8 cellular contexts compared by ENCODE assay signal in the genomic region with DNA sequence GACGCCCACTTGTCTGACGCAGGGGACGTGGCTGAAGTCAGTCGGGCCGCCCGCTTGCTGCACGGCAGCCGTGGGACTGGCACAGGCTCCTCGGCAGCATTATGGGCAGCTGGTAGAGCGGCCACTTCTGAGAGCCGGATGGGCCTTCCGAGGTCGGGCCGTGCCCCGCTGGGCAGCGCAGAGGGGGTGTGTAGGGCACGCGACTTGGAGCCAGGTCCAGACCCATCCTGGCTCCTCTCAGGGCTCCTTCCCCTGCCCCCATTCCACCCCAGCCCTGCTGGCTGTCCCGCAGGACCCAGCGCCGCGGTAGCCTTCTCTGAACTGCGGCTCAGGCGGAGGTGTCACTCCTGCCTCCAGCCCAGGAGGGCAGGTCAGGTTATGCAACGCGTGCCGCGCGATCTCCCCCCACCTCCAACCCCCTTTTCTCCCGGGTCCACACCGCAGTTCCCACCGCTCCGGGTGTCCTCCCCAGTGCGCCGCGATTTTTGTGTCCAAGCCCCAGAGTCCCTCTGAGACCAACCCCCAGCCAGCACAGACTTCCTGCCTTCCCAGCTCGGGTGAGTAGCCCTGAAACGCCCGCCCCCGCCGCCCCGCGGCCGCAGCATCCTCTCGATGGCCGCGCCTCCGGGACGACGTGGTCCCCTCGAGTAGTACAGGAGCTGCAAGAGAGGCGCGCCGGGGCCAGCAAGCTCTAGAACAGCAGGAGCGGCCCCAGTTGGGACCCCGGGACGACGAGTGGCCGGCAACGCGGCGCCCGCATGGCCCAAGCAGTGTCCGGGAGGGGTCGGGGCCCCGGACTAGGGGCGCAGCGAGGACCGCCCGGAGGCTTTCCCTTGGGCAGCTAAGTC. TPM values are rescaled to one million over a fixed set of nuclear protein-coding genes. Genes with fewer than 3 reads are reported as not detected.
DNase-seq lines count a peak whose midpoint lies in the region; ATAC-seq and TF ChIP-seq lines count a peak whose summit lies in the region.

No MANE protein-coding gene starts in this region.

- no peak for TF ChIP-seq CTCF in fibroblast of villous mesenchyme (IDR thresholded peaks at IDR 0.05; ENCODE audit: insufficient read depth, low read depth, low read length)
- TF ChIP-seq CTCF in neural progenitor cell (IDR thresholded peaks at IDR 0.05): peak; percentile 21
- TF ChIP-seq CTCF in type B pancreatic cell (conservative IDR thresholded peaks at IDR 0.05): peak; percentile 56

- no peaks in the 10 kb centered on the region for H3K79me2 ChIP-seq in neural progenitor cell (ENCODE audit: low read depth)

- H3K9me3 ChIP-seq in neural progenitor cell (ENCODE audit: low read depth): no peaks in the 10 kb centered on the region

- H3F3A ChIP-seq in neural progenitor cell (ENCODE audit: low read depth): peaks cover 5% of the 10 kb centered on the region

- no peak overlapping the region for H3K9ac ChIP-seq in neural progenitor cell

- ATAC-seq in HG02840 (IDR thresholded peaks at IDR 0.05; ENCODE audit: low FRiP score, unreplicated experiment): peak; percentile 65

- H3K4me1 Mint-ChIP-seq in activated T-helper 1 cell treated with anti-CD3 and anti-CD28 coated beads, Interleukin-12 subunit alpha, Interleukin-12 subunit beta, Interleukin-2, Interleukin-4 antibody, amounts not matched to agents 30 ng/mL and 10 ng/mL and 1 ng/mL, durations not matched to agents 14 hours and 24 hours and 36 hours (ENCODE audit: low read depth): peaks cover 16% of the 10 kb centered on the region
- peaks cover 18% of the 10 kb centered on the region for H3K4me1 Mint-ChIP-seq in neural progenitor cell
- H3K4me1 Mint-ChIP-seq in type B pancreatic cell (ENCODE audit: unreplicated experiment): peaks cover 15% of the 10 kb centered on the region

- H3K36me3 ChIP-seq in neural progenitor cell: no peaks in the 10 kb centered on the region

- H3K4me3 ChIP-seq in fibroblast of villous mesenchyme (ENCODE audit: low read depth, low read length): peak overlapping the region; percentile 67
- H3K4me3 ChIP-seq in neural progenitor cell: peak overlapping the region; percentile 54

- H4K20me1 ChIP-seq in neural progenitor cell (ENCODE audit: low read depth): no peaks in the 10 kb centered on the region

- peak overlapping the region; percentile 57 for H3K4me3 Mint-ChIP-seq in activated T-helper 1 cell treated with anti-CD3 and anti-CD28 coated beads, Interleukin-12 subunit alpha, Interleukin-12 subunit beta, Interleukin-2, Interleukin-4 antibody, amounts not matched to agents 30 ng/mL and 10 ng/mL and 1 ng/mL, durations not matched to agents 14 hours and 24 hours and 36 hours
- peak overlapping the region; percentile 87 for H3K4me3 Mint-ChIP-seq in neural progenitor cell
- peak overlapping the region; percentile 92 for H3K4me3 Mint-ChIP-seq in type B pancreatic cell

- no peak overlapping the region for H3K27ac Mint-ChIP-seq in activated T-helper 1 cell treated with anti-CD3 and anti-CD28 coated beads, Interleukin-12 subunit alpha, Interleukin-12 subunit beta, Interleukin-2, Interleukin-4 antibody, amounts not matched to agents 30 ng/mL and 10 ng/mL and 1 ng/mL, durations not matched to agents 14 hours and 24 hours and 36 hours
- H3K27ac Mint-ChIP-seq in neural progenitor cell: no peak overlapping the region
- no peak overlapping the region for H3K27ac Mint-ChIP-seq in type B pancreatic cell

- H3K27ac ChIP-seq in neural progenitor cell: no peak overlapping the region

- peaks cover 6% of the 10 kb centered on the region for H3K4me1 ChIP-seq in neural progenitor cell

- H2AFZ ChIP-seq in neural progenitor cell (replicated peaks): peak overlapping the region; percentile 97

- H3K36me3 Mint-ChIP-seq in activated T-helper 1 cell treated with anti-CD3 and anti-CD28 coated beads, Interleukin-12 subunit alpha, Interleukin-12 subunit beta, Interleukin-2, Interleukin-4 antibody, amounts not matched to agents 30 ng/mL and 10 ng/mL and 1 ng/mL, durations not matched to agents 14 hours and 24 hours and 36 hours (ENCODE audit: low read depth): no peaks in the 10 kb centered on the region
- H3K36me3 Mint-ChIP-seq in neural progenitor cell (peaks cover 2% of the 10 kb centered on the region), type B pancreatic cell (peaks cover 4% of the 10 kb centered on the region)

- H3K9me3 Mint-ChIP-seq in activated T-helper 1 cell treated with anti-CD3 and anti-CD28 coated beads, Interleukin-12 subunit alpha, Interleukin-12 subunit beta, Interleukin-2, Interleukin-4 antibody, amounts not matched to agents 30 ng/mL and 10 ng/mL and 1 ng/mL, durations not matched to agents 14 hours and 24 hours and 36 hours: no peaks in the 10 kb centered on the region
- H3K9me3 Mint-ChIP-seq in neural progenitor cell: peaks cover 2% of the 10 kb centered on the region
- no peaks in the 10 kb centered on the region for H3K9me3 Mint-ChIP-seq in type B pancreatic cell

- H3K27me3 ChIP-seq in neural progenitor cell: peaks cover 40% of the 10 kb centered on the region

- H3K27me3 Mint-ChIP-seq in activated T-helper 1 cell treated with anti-CD3 and anti-CD28 coated beads, Interleukin-12 subunit alpha, Interleukin-12 subunit beta, Interleukin-2, Interleukin-4 antibody, amounts not matched to agents 30 ng/mL and 10 ng/mL and 1 ng/mL, durations not matched to agents 14 hours and 24 hours and 36 hours (ENCODE audit: insufficient read depth): peaks cover 49% of the 10 kb centered on the region
- H3K27me3 Mint-ChIP-seq in neural progenitor cell (ENCODE audit: insufficient read depth, low read depth) (peaks cover 5% of the 10 kb centered on the region), type B pancreatic cell (peaks cover 44% of the 10 kb centered on the region)

- intact Hi-C loops in activated T-helper 1 cell treated with anti-CD3 and anti-CD28 coated beads, Interleukin-12 subunit alpha, Interleukin-12 subunit beta, Interleukin-2, Interleukin-4 antibody, amounts not matched to agents 30 ng/mL and 10 ng/mL and 1 ng/mL, durations not matched to agents 14 hours and 24 hours and 36 hours (cut with micrococcal nuclease): loop anchor here (1.0 kb wide), 1 partner anchor 41 kb away; no protein-coding TSS in a partner anchor

- H3K4me2 ChIP-seq in neural progenitor cell: peak overlapping the region; percentile 82

- peak; percentile 46 for DNase-seq in NK-92 treated with Interleukin-12 subunit alpha and Interleukin-12 subunit beta, amount 100 ng/mL, for 24 hours (lab: John Stamatoyannopoulos, UW)
- DNase-seq in NK-92 (lab: John Stamatoyannopoulos, UW; ENCODE audit: unreplicated experiment) (no peak), NCI-H510A (lab: John Stamatoyannopoulos, UW) (peak; percentile 14), fibroblast of villous mesenchyme (ENCODE audit: low read depth) (peak; percentile 66), neural progenitor cell (ENCODE audit: low spot score) (peak; percentile 84), type B pancreatic cell (ENCODE audit: extremely low spot score, unreplicated experiment) (peak; percentile 83)
- DNase-seq in activated T-helper 1 cell treated with anti-CD3 and anti-CD28 coated beads, Interleukin-12 subunit alpha, Interleukin-12 subunit beta, Interleukin-2, Interleukin-4 antibody, amounts not matched to agents 30 ng/mL and 10 ng/mL and 1 ng/mL, durations not matched to agents 14 hours and 24 hours and 36 hours (ENCODE audit: low spot score): peak; percentile 43

RNA-seq across cellular contexts. Expression of a gene that starts 41.1 kb away (rescaled TPM):
- 9.1 and 9.4 TPM in 2 replicates for total RNA-seq in activated T-helper 1 cell treated with anti-CD3 and anti-CD28 coated beads, Interleukin-12 subunit alpha, Interleukin-12 subunit beta, Interleukin-2, Interleukin-4 antibody, amounts not matched to agents 30 ng/mL and 10 ng/mL and 1 ng/mL, durations not matched to agents 14 hours and 24 hours and 36 hours
- total RNA-seq in fibroblast of villous mesenchyme (19.0 and 19.4 TPM in 2 replicates), neural progenitor cell (ENCODE audit: low replicate concordance) (49.9 and 53.2 TPM in 2 replicates), type B pancreatic cell (ENCODE audit: low replicate concordance) (35.5 and 44.9 TPM in 2 replicates)
